Comparison of ENCODE assay signal across 11 cellular contexts in the genomic region with DNA sequence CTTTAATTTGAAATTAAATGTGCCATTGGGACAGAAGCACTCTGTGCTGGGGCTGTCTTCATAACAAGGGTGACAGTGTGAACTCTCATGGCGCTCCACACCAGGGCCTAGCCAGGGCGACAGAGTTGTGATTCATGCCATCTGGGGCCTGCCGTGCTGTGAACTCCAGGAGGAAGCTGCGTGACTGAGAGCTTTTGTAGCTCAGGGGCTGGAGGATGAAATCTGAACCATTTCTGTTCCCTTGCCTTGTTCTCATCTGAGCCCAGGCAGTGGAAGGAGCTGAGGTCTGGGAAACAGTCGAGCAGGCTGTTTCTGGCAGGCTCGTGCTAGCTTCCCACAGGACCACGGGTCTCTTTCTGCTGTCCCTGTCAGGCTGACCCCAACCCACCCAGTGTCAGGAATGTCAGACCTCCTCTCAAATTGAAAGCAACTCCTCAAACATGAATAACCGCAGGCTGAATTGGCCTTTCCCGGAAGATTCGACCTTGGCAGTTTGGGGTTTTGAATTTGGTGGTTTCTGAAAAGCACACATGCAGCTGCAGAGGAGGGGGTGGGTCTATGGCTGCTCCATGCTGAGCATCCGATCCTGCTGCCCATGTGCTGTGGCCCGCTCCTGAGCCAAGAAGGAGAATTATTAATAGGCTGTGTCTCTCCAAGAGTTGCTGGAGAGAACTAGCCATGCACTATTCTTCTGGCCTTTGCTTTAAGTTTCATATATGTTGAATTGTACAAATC.
DNase-seq lines count a peak whose midpoint lies in the region; ATAC-seq and TF ChIP-seq lines count a peak whose summit lies in the region.
"Had no signal": no experiment of that assay in that cellular context is flagged by ENCODE, and none has a peak within 500 bp of the region (broad histone marks: within the 10 kb centered on the region; RNA-seq: fewer than 3 reads in every experiment).

No MANE protein-coding gene starts in this region.

- no peaks in the 10 kb centered on the region for H3K27me3 ChIP-seq in brain microvascular endothelial cell (replicated peaks)
- no peaks in the 10 kb centered on the region for H3K27me3 ChIP-seq in layer of hippocampus (ENCODE audit: control insufficient read depth, insufficient read depth, low read length)
- H3K27me3 ChIP-seq in thymus (ENCODE audit: control insufficient read depth, insufficient read depth): no peaks in the 10 kb centered on the region

- H3K27ac ChIP-seq in brain microvascular endothelial cell (peak overlapping the region; percentile 84), layer of hippocampus (ENCODE audit: low read depth, low read length) (peak overlapping the region; percentile 74), thymus (ENCODE audit: low read depth) (peak overlapping the region; percentile 68)
- H3K27ac ChIP-seq: A549 had no signal

- DNase-seq in NCI-H510A treated with DMSO at 0.1 percent for 48 hours (lab: John Stamatoyannopoulos, UW) (peak; percentile 28), NCI-H510A (lab: John Stamatoyannopoulos, UW) (no peak), brain microvascular endothelial cell (peak; percentile 85)
- no peak for DNase-seq in NK-92 treated with Interleukin-12 subunit alpha and Interleukin-12 subunit beta, amount 100 ng/mL, for 24 hours (lab: John Stamatoyannopoulos, UW)
- DNase-seq: naive B cell, NCI-H1930 had no signal

- H3K4me3 ChIP-seq in brain microvascular endothelial cell (ENCODE audit: low read depth, low read length) (no peak overlapping the region), thymus (ENCODE audit: low read length) (no peak overlapping the region)
- H3K4me3 ChIP-seq: A549 had no signal

- no peak for TF ChIP-seq CTCF in brain microvascular endothelial cell (IDR thresholded peaks at IDR 0.05; ENCODE audit: low read depth, low read length, missing control alignments)

- WGBS in thymus: 9% methylated on average over 12 of the region's 12 CpGs

- in situ Hi-C loops in brain microvascular endothelial cell (cut with HindIII; ENCODE audit: low pct_ligation_motif_present, low sequenced_read_pairs): no loop called here

- no peaks in the 10 kb centered on the region for H3K9me3 ChIP-seq in thymus (ENCODE audit: control insufficient read depth)
- H3K9me3 ChIP-seq: A549 had no signal

- H3K36me3 ChIP-seq in brain microvascular endothelial cell (replicated peaks): no peaks in the 10 kb centered on the region
- no peaks in the 10 kb centered on the region for H3K36me3 ChIP-seq in thymus (ENCODE audit: control insufficient read depth, insufficient read depth)

- ATAC-seq in GM21390 (IDR thresholded peaks at IDR 0.05; ENCODE audit: unreplicated experiment) (no peak), GM21367 (IDR thresholded peaks at IDR 0.05; ENCODE audit: unreplicated experiment) (no peak)
- ATAC-seq: A549 had no signal

- H3K4me1 ChIP-seq in thymus (ENCODE audit: control insufficient read depth, insufficient read depth, low read length): peaks cover 31% of the 10 kb centered on the region

Comparison
In these comparisons a context has a peak if more than half of its experiments do, and no peak if none do; other contexts are left out.
1. DNase-seq: peak in NCI-H510A treated with DMSO at 0.1 percent for 48 hours (single experiment) and brain microvascular endothelial cell (single experiment); none in NCI-H510A (single experiment) and NK-92 treated with Interleukin-12 subunit alpha and Interleukin-12 subunit beta, amount 100 ng/mL, for 24 hours (single experiment).
2. Peak in every context shown above with its lines, with median percentiles within 50 percentile points of each other: H3K27ac ChIP-seq.